ENCODE assay signal across 22 cellular contexts in the genomic region with DNA sequence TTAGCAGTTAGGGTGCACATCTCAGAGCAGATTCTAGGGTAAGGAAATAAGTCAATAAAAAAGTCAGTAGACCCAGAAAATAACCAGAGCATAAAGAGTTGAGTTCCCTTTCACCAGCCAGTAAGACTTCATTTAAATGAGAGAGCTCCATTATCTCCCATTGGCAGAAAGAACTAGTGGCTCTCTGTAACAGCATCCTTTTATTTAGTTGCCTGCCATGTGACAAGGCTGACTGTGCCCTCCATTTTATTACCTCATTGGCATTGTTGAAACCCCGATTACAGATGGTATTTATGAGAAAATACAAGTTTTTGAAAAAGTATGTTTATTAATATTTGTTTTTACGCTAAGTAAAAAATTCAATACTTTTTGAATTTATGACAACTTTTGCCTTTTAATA.
"Had no signal": no experiment of that assay in that cellular context is flagged by ENCODE, and none has a peak within 500 bp of the region (broad histone marks: within the 10 kb centered on the region; RNA-seq: fewer than 3 reads in every experiment).

No MANE protein-coding gene starts in this region.

- H3K27ac Mint-ChIP-seq: immature natural killer cell; memory B cell; natural killer cell treated with Interleukin-12 subunit alpha and Interleukin-12 subunit beta and Interleukin-15 and Interleukin-18, amount 100 ng/mL, for 72 hours; stimulated activated memory B cell treated with anti-CD40 and anti-IgM and Interleukin-4, amounts not matched to agents 10 μg/mL and 1 μg/mL and 100 μg/mL, for 72 hours; stimulated activated naive CD8-positive, alpha-beta T cell treated with anti-CD3 and anti-CD28 coated beads, Interleukin-15, Interleukin-2, amounts not matched to agents 100 ng/mL and 50 ng/mL, for 24 hours had no signal

- ATAC-seq: gastroesophageal sphincter; left cardiac atrium; lower lobe of right lung; natural killer cell treated with Interleukin-12 subunit alpha and Interleukin-12 subunit beta and Interleukin-15 and Interleukin-18, amount 100 ng/mL, for 72 hours; sciatic nerve; stimulated activated memory B cell treated with anti-CD40 and anti-IgM and Interleukin-4, amounts not matched to agents 10 μg/mL and 1 μg/mL and 100 μg/mL, for 72 hours had no signal

- H3K9me3 Mint-ChIP-seq: memory B cell; stimulated activated memory B cell treated with anti-CD40 and anti-IgM and Interleukin-4, amounts not matched to agents 10 μg/mL and 1 μg/mL and 100 μg/mL, for 72 hours; stimulated activated naive CD8-positive, alpha-beta T cell treated with anti-CD3 and anti-CD28 coated beads, Interleukin-15, Interleukin-2, amounts not matched to agents 100 ng/mL and 50 ng/mL, for 24 hours had no signal

- H3K27ac ChIP-seq: epithelial cell of prostate, esophagus muscularis mucosa, gastroesophageal sphincter, left ventricle myocardium inferior, lower lobe of right lung, spleen, tibial artery, upper lobe of left lung, uterus had no signal

- H3K4me1 Mint-ChIP-seq: immature natural killer cell; memory B cell; stimulated activated memory B cell treated with anti-CD40 and anti-IgM and Interleukin-4, amounts not matched to agents 10 μg/mL and 1 μg/mL and 100 μg/mL, for 72 hours had no signal

- H3K9me3 ChIP-seq: esophagus muscularis mucosa, gastroesophageal sphincter, lower lobe of right lung, spleen, tibial artery, uterus had no signal

- DNase-seq: effector memory CD4-positive, alpha-beta T cell; immature natural killer cell; left cardiac atrium; left ventricle myocardium inferior; lower lobe of right lung; midbrain; posterior cingulate gyrus; spleen; stimulated activated CD4-positive, alpha-beta T cell treated with anti-CD3 and anti-CD28 coated beads, Interleukin-15, amount 100 ng/mL, for 24 hours; stimulated activated CD4-positive, alpha-beta T cell treated with anti-CD3 and anti-CD28 coated beads, Interleukin-1b, Interleukin-23, amount 100 ng/mL, for 48 hours; stimulated activated CD4-positive, alpha-beta T cell treated with anti-CD3 and anti-CD28 coated beads, Interleukin-4, amount 100 ng/mL, for 24 hours; tibial artery; upper lobe of left lung; uterus had no signal

- H3K4me3 ChIP-seq: esophagus muscularis mucosa, gastroesophageal sphincter, left ventricle myocardium inferior, lower lobe of right lung, spleen, tibial artery, upper lobe of left lung, uterus had no signal

- H3K27me3 Mint-ChIP-seq: memory B cell; natural killer cell treated with Interleukin-12 subunit alpha and Interleukin-12 subunit beta and Interleukin-15 and Interleukin-18, amount 100 ng/mL, for 72 hours; stimulated activated memory B cell treated with anti-CD40 and anti-IgM and Interleukin-4, amounts not matched to agents 10 μg/mL and 1 μg/mL and 100 μg/mL, for 72 hours; stimulated activated naive CD8-positive, alpha-beta T cell treated with anti-CD3 and anti-CD28 coated beads, Interleukin-15, Interleukin-2, amounts not matched to agents 100 ng/mL and 50 ng/mL, for 24 hours had no signal

- H3K36me3 ChIP-seq: esophagus muscularis mucosa, gastroesophageal sphincter, left ventricle myocardium inferior, lower lobe of right lung, spleen, tibial artery, upper lobe of left lung, uterus had no signal

- H3K4me1 ChIP-seq: esophagus muscularis mucosa, gastroesophageal sphincter, left ventricle myocardium inferior, lower lobe of right lung, spleen, tibial artery, upper lobe of left lung, uterus had no signal

- H3K27me3 ChIP-seq: esophagus muscularis mucosa, gastroesophageal sphincter, spleen, tibial artery, upper lobe of left lung had no signal

- H3K36me3 Mint-ChIP-seq: immature natural killer cell; memory B cell; natural killer cell treated with Interleukin-12 subunit alpha and Interleukin-12 subunit beta and Interleukin-15 and Interleukin-18, amount 100 ng/mL, for 72 hours; stimulated activated memory B cell treated with anti-CD40 and anti-IgM and Interleukin-4, amounts not matched to agents 10 μg/mL and 1 μg/mL and 100 μg/mL, for 72 hours had no signal

- H3K4me3 Mint-ChIP-seq: immature natural killer cell; memory B cell; natural killer cell treated with Interleukin-12 subunit alpha and Interleukin-12 subunit beta and Interleukin-15 and Interleukin-18, amount 100 ng/mL, for 72 hours; stimulated activated memory B cell treated with anti-CD40 and anti-IgM and Interleukin-4, amounts not matched to agents 10 μg/mL and 1 μg/mL and 100 μg/mL, for 72 hours; stimulated activated naive CD8-positive, alpha-beta T cell treated with anti-CD3 and anti-CD28 coated beads, Interleukin-15, Interleukin-2, amounts not matched to agents 100 ng/mL and 50 ng/mL, for 24 hours had no signal
